ENCODE assay signal across 21 cellular contexts in the genomic region with DNA sequence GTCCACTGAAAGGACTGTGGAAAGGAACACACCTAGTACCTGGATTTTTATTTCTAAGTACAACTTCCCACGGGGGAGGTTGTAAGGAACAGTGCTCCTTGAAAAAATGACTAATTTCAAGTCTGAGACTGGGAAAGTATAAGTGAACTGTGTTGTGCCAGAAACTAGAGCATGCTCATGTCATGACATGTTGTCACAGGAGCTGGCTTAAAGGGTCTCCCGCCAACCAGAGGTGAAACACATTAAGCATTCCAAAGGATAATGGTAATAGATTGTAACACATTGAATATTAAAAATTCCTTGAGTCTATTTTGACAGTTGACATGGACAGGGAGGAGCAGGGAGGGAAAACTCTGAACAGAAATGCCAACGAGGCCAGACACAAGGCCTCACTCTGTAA. TPM values are rescaled to one million over a fixed set of nuclear protein-coding genes. Genes with fewer than 3 reads are reported as not detected.
A peak's percentile ranks its signal among the peaks of the same experiment; 100 is the strongest.
DNase-seq lines count a peak whose midpoint lies in the region; ATAC-seq lines count a peak whose summit lies in the region.
"Had no signal": no experiment of that assay in that cellular context is flagged by ENCODE, and none has a peak within 500 bp of the region (broad histone marks: within the 10 kb centered on the region; RNA-seq: fewer than 3 reads in every experiment).

No MANE protein-coding gene starts in this region.

- no peak for DNase-seq in T-helper 2 cell treated with Interferon-gamma antibody and Interleukin-4, amounts not matched to agents 5 μg/mL and 100 μg/mL, for 36 hours (ENCODE audit: low spot score)
- DNase-seq in T-helper 2 cell (no peak), T-helper 17 cell (no peak), middle frontal gyrus (ENCODE audit: extremely low spot score, low spot score) (no peak), NCI-H226 (no peak)
- DNase-seq in stimulated activated CD4-positive, alpha-beta T cell treated with anti-CD3 and anti-CD28 coated beads, Interleukin-4, amount 100 ng/mL, for 24 hours, result no peak
- DNase-seq: activated CD4-positive, alpha-beta T cell treated with anti-CD3 and anti-CD28 coated beads, Interleukin-2, amount 50 U/mL, for 48 hours; DMS79; effector memory CD4-positive, alpha-beta T cell; H7; left cardiac atrium; MG63; NCI-H1436; NCI-H524; nephron progenitor cell; WERI-Rb-1 had no signal

- 48 to 59% methylated on average over 3 of the region's 3 CpGs for WGBS in esophagus, 2 donors

- H3K36me3 ChIP-seq in esophagus (ENCODE audit: control insufficient read depth in 2 of 2, insufficient read depth in 2 of 2, low read length in 1 of 2), result no peaks in the 10 kb centered on the region
- peaks cover 8% of the 10 kb centered on the region for H3K36me3 ChIP-seq in rectal smooth muscle tissue (ENCODE audit: control insufficient read depth, insufficient read depth, low read length)
- H3K36me3 ChIP-seq: tibial nerve, WERI-Rb-1 had no signal

- H3K27ac Mint-ChIP-seq in T-helper 2 cell treated with Interferon-gamma antibody and Interleukin-4, amounts not matched to agents 5 μg/mL and 100 μg/mL, for 36 hours, result peak overlapping the region; percentile 19
- H3K27ac Mint-ChIP-seq in T-helper 17 cell, result peak overlapping the region; percentile 98
- H3K27ac Mint-ChIP-seq: activated naive CD8-positive, alpha-beta T cell; nephron progenitor cell had no signal

- no peaks in the 10 kb centered on the region for H3K27me3 ChIP-seq in esophagus (ENCODE audit: control insufficient read depth in 1 of 2, insufficient read depth in 2 of 2, low read length in 2 of 2)
- no peaks in the 10 kb centered on the region for H3K27me3 ChIP-seq in rectal smooth muscle tissue (ENCODE audit: control insufficient read depth, insufficient read depth, low read length)
- H3K27me3 ChIP-seq: MG63, tibial nerve had no signal

- H3K4me3 ChIP-seq in esophagus (ENCODE audit: low read depth in 1 of 2, low read length in 2 of 2), result no peak overlapping the region
- no peak overlapping the region for H3K4me3 ChIP-seq in rectal smooth muscle tissue (ENCODE audit: low read length)
- H3K4me3 ChIP-seq: MG63, tibial nerve had no signal

- no peak overlapping the region for H3K4me3 Mint-ChIP-seq in T-helper 2 cell treated with Interferon-gamma antibody and Interleukin-4, amounts not matched to agents 5 μg/mL and 100 μg/mL, for 36 hours
- no peak overlapping the region for H3K4me3 Mint-ChIP-seq in T-helper 17 cell
- H3K4me3 Mint-ChIP-seq: activated naive CD8-positive, alpha-beta T cell; nephron progenitor cell had no signal

- H3K27me3 Mint-ChIP-seq in T-helper 2 cell treated with Interferon-gamma antibody and Interleukin-4, amounts not matched to agents 5 μg/mL and 100 μg/mL, for 36 hours (ENCODE audit: low read depth), result no peaks in the 10 kb centered on the region
- no peaks in the 10 kb centered on the region for H3K27me3 Mint-ChIP-seq in T-helper 17 cell
- H3K27me3 Mint-ChIP-seq: activated naive CD8-positive, alpha-beta T cell had no signal

- peaks cover 9 to 30% of the 10 kb centered on the region in 2 donors for H3K4me1 ChIP-seq in esophagus (ENCODE audit: control insufficient read depth in 2 of 2, insufficient read depth in 2 of 2, low read length in 1 of 2)
- peaks cover 47% of the 10 kb centered on the region for H3K4me1 ChIP-seq in rectal smooth muscle tissue (ENCODE audit: control insufficient read depth, insufficient read depth, low read length)

- H3K9me3 ChIP-seq in T-helper 17 cell (ENCODE audit: control insufficient read depth, low read length, poor library complexity, severe bottlenecking) (no peaks in the 10 kb centered on the region), esophagus (ENCODE audit: control insufficient read depth in 2 of 2, insufficient read depth in 1 of 2, low read depth in 1 of 2, low read length in 1 of 2) (no peaks in the 10 kb centered on the region)
- H3K9me3 ChIP-seq: MG63, tibial nerve had no signal

- H3K27ac ChIP-seq in esophagus (ENCODE audit: low read depth in 2 of 2, low read length in 1 of 2) (peak overlapping the region; percentile 15 to 74), rectal smooth muscle tissue (ENCODE audit: low read depth, low read length) (peak overlapping the region; percentile 34)
- H3K27ac ChIP-seq: 22Rv1, tibial nerve, WERI-Rb-1 had no signal

- no peaks in the 10 kb centered on the region for H3K9me3 Mint-ChIP-seq in T-helper 2 cell treated with Interferon-gamma antibody and Interleukin-4, amounts not matched to agents 5 μg/mL and 100 μg/mL, for 36 hours
- H3K9me3 Mint-ChIP-seq: nephron progenitor cell had no signal

- no peak overlapping the region for H3K9ac ChIP-seq in rectal smooth muscle tissue (ENCODE audit: low read length)

- no peak for ATAC-seq in T-helper 17 cell
- ATAC-seq: left cardiac atrium had no signal

- H3K4me1 Mint-ChIP-seq in T-helper 2 cell treated with Interferon-gamma antibody and Interleukin-4, amounts not matched to agents 5 μg/mL and 100 μg/mL, for 36 hours (ENCODE audit: low read depth), result peaks cover 44% of the 10 kb centered on the region
- peaks cover 54% of the 10 kb centered on the region for H3K4me1 Mint-ChIP-seq in T-helper 17 cell

- peaks cover 46% of the 10 kb centered on the region for H3K36me3 Mint-ChIP-seq in T-helper 2 cell treated with Interferon-gamma antibody and Interleukin-4, amounts not matched to agents 5 μg/mL and 100 μg/mL, for 36 hours (ENCODE audit: low read depth)
- peaks cover 8% of the 10 kb centered on the region for H3K36me3 Mint-ChIP-seq in T-helper 17 cell (ENCODE audit: low read depth)

RNA-seq across cellular contexts. Expression of gene ATP2B4, which starts 6.3 kb away (rescaled TPM):
- 10 to 100 TPM; 92.5 to 99.2 TPM for total RNA-seq in T-helper 17 cell
- polyA plus RNA-seq in esophagus, result 10 to 100 TPM; 17.7 to 19.3 TPM
